In genomic region chr17:39223907-39224777, GRCh38 we compare ENCODE assay signal across 15 cellular contexts. TPM values are rescaled to one million over a fixed set of nuclear protein-coding genes. Genes with fewer than 3 reads are reported as not detected.
A peak's percentile ranks its signal among the peaks of the same experiment; 100 is the strongest.
DNase-seq lines count a peak whose midpoint lies in the region; ATAC-seq lines count a peak whose summit lies in the region.
"Had no signal": no experiment of that assay in that cellular context is flagged by ENCODE, and none has a peak within 500 bp of the region (broad histone marks: within the 10 kb centered on the region; RNA-seq: fewer than 3 reads in every experiment).

No MANE protein-coding gene starts in this region.

- ATAC-seq in activated T-cell treated with anti-CD3 and anti-CD28 coated beads, Interleukin-2, amount 50 U/mL, for 4 hours = no peak
- ATAC-seq in T-helper 17 cell (no peak), HG03520 (IDR thresholded peaks at IDR 0.05; ENCODE audit: unreplicated experiment) (no peak), GM18867 (IDR thresholded peaks at IDR 0.05; ENCODE audit: unreplicated experiment) (no peak)
- no peak for ATAC-seq in stimulated activated memory B cell treated with anti-CD40 and anti-IgM and Interleukin-4, amounts not matched to agents 10 μg/mL and 1 μg/mL and 100 μg/mL, for 72 hours

- H3K27ac Mint-ChIP-seq in T-helper 17 cell = no peak overlapping the region
- H3K27ac Mint-ChIP-seq in stimulated activated memory B cell treated with anti-CD40 and anti-IgM and Interleukin-4, amounts not matched to agents 10 μg/mL and 1 μg/mL and 100 μg/mL, for 72 hours = no peak overlapping the region
- H3K27ac Mint-ChIP-seq: activated CD4-positive, alpha-beta T cell treated with anti-CD3 and anti-CD28 coated beads, Interleukin-2, amount 10 ng/mL, durations not matched to agents 7 days and 5 days had no signal

- H3K27ac ChIP-seq in iPS-20b (ENCODE audit: low read length) = no peak overlapping the region
- H3K27ac ChIP-seq in GM23248 = no peak overlapping the region
- H3K27ac ChIP-seq: tibial nerve had no signal

- H3K36me3 ChIP-seq in iPS-20b (ENCODE audit: insufficient read depth, low read depth, low read length) (no peaks in the 10 kb centered on the region), GM23248 (ENCODE audit: low read depth) (no peaks in the 10 kb centered on the region)
- H3K36me3 ChIP-seq: tibial nerve had no signal

- H3K27me3 ChIP-seq in iPS-20b (ENCODE audit: insufficient read depth, low read length) = peaks cover 62% of the 10 kb centered on the region
- H3K27me3 ChIP-seq in GM23248 (replicated peaks; ENCODE audit: insufficient read depth) = peaks cover 11% of the 10 kb centered on the region

- H3K27me3 Mint-ChIP-seq in activated T-cell treated with anti-CD3 and anti-CD28 coated beads, Interleukin-2, amount 50 U/mL, for 4 hours (ENCODE audit: low read depth) = peaks cover 38% of the 10 kb centered on the region
- H3K27me3 Mint-ChIP-seq in T-helper 17 cell = peaks cover 45% of the 10 kb centered on the region
- peaks cover 82% of the 10 kb centered on the region for H3K27me3 Mint-ChIP-seq in stimulated activated memory B cell treated with anti-CD40 and anti-IgM and Interleukin-4, amounts not matched to agents 10 μg/mL and 1 μg/mL and 100 μg/mL, for 72 hours

- in situ Hi-C loops in GM23248 (cut with MboI) = no loop called here

- no peaks in the 10 kb centered on the region for H4K20me1 ChIP-seq in GM23248 (ENCODE audit: insufficient read depth)

- no peaks in the 10 kb centered on the region for H3K36me3 Mint-ChIP-seq in activated T-cell treated with anti-CD3 and anti-CD28 coated beads, Interleukin-2, amount 50 U/mL, for 4 hours (ENCODE audit: insufficient read depth)
- peaks cover 5% of the 10 kb centered on the region for H3K36me3 Mint-ChIP-seq in T-helper 17 cell (ENCODE audit: low read depth)
- H3K36me3 Mint-ChIP-seq in stimulated activated memory B cell treated with anti-CD40 and anti-IgM and Interleukin-4, amounts not matched to agents 10 μg/mL and 1 μg/mL and 100 μg/mL, for 72 hours = no peaks in the 10 kb centered on the region

- peak overlapping the region; percentile 17 for H3K4me3 Mint-ChIP-seq in activated T-cell treated with anti-CD3 and anti-CD28 coated beads, Interleukin-2, amount 50 U/mL, for 4 hours
- H3K4me3 Mint-ChIP-seq in T-helper 17 cell = peak overlapping the region; percentile 66
- H3K4me3 Mint-ChIP-seq in stimulated activated memory B cell treated with anti-CD40 and anti-IgM and Interleukin-4, amounts not matched to agents 10 μg/mL and 1 μg/mL and 100 μg/mL, for 72 hours = peak overlapping the region; percentile 78

- H3K4me1 ChIP-seq in iPS-20b (ENCODE audit: insufficient read depth, low read length) (peaks cover 9% of the 10 kb centered on the region; the same call in 1 of the 2 replicates), GM23248 (ENCODE audit: insufficient read depth) (peaks cover 3% of the 10 kb centered on the region)

- peaks cover 13% of the 10 kb centered on the region for H3K4me1 Mint-ChIP-seq in activated T-cell treated with anti-CD3 and anti-CD28 coated beads, Interleukin-2, amount 50 U/mL, for 4 hours (ENCODE audit: low read depth)
- H3K4me1 Mint-ChIP-seq in T-helper 17 cell = peaks cover 13% of the 10 kb centered on the region
- peaks cover 19% of the 10 kb centered on the region for H3K4me1 Mint-ChIP-seq in stimulated activated memory B cell treated with anti-CD40 and anti-IgM and Interleukin-4, amounts not matched to agents 10 μg/mL and 1 μg/mL and 100 μg/mL, for 72 hours

- no peak for DNase-seq in activated T-cell treated with anti-CD3 and anti-CD28 coated beads, Interleukin-2, amount 50 U/mL, for 4 hours
- no peak for DNase-seq in activated T-cell treated with anti-CD3 and anti-CD28 coated beads, Interleukin-2, amount 50 U/mL, for 1 hour
- DNase-seq in T-helper 17 cell = no peak
- DNase-seq in GM23248 = no peak
- DNase-seq: activated CD4-positive, alpha-beta T cell treated with anti-CD3 and anti-CD28 coated beads, Interleukin-2, amount 10 ng/mL, durations not matched to agents 7 days and 5 days; activated gamma-delta T cell treated with Interleukin-2 at 50 U/mL for 16 hours; NCI-H1694 had no signal

- no peak overlapping the region for H3K4me2 ChIP-seq in GM23248 (ENCODE audit: unreplicated experiment)

- no peak overlapping the region for H2AFZ ChIP-seq in GM23248

- no peaks in the 10 kb centered on the region for H3K9me3 Mint-ChIP-seq in activated T-cell treated with anti-CD3 and anti-CD28 coated beads, Interleukin-2, amount 50 U/mL, for 4 hours
- H3K9me3 Mint-ChIP-seq in stimulated activated memory B cell treated with anti-CD40 and anti-IgM and Interleukin-4, amounts not matched to agents 10 μg/mL and 1 μg/mL and 100 μg/mL, for 72 hours = no peaks in the 10 kb centered on the region
- H3K9me3 Mint-ChIP-seq: activated CD4-positive, alpha-beta T cell treated with anti-CD3 and anti-CD28 coated beads, Interleukin-2, amount 10 ng/mL, durations not matched to agents 7 days and 5 days had no signal

- H3K9me2 ChIP-seq in GM23248 (ENCODE audit: insufficient read depth) = no peaks in the 10 kb centered on the region

- 65 to 69% methylated on average over 32 to 33 of the region's 33 CpGs for WGBS in GM23248 (ENCODE audit: low coverage in 1 of 2, low lambda C conversion rate in 2 of 2, missing lambda C conversion rate in 2 of 2), 2 experiments

- H3K4me3 ChIP-seq in iPS-20b (ENCODE audit: low read length) (peak overlapping the region; percentile 59), GM23248 (no peak overlapping the region)
- H3K4me3 ChIP-seq: lung had no signal

- H3F3A ChIP-seq in GM23248 (ENCODE audit: insufficient read depth) = no peaks in the 10 kb centered on the region

- H3K9me3 ChIP-seq in T-helper 17 cell (ENCODE audit: control insufficient read depth, low read length, poor library complexity, severe bottlenecking) (no peaks in the 10 kb centered on the region), iPS-20b (ENCODE audit: insufficient read depth, low read depth, low read length) (no peaks in the 10 kb centered on the region), GM23248 (ENCODE audit: low read depth) (no peaks in the 10 kb centered on the region)
- H3K9me3 ChIP-seq: tibial nerve had no signal

- no peak overlapping the region for H3K9ac ChIP-seq in iPS-20b (ENCODE audit: low read depth, low read length)
- no peak overlapping the region for H3K9ac ChIP-seq in GM23248

- no peaks in the 10 kb centered on the region for H3K79me2 ChIP-seq in GM23248 (ENCODE audit: insufficient read depth)

RNA-seq across cellular contexts. Expression of gene STAC2, which starts 1.6 kb away (rescaled TPM):
- total RNA-seq in activated T-cell treated with anti-CD3 and anti-CD28 coated beads, Interleukin-2, amount 50 U/mL, for 4 hours = not detected
- total RNA-seq in T-helper 17 cell = not detected
- not detected in 2 replicates for total RNA-seq in GM23248 (2014; rRNA removed; shearing (Covaris generic))
- polyA plus RNA-seq in GM23248 (2016; fragmentation: Nextera tagmentation; extraction: Ambion mirVana) = 0.05 TPM in 1 of 2 replicates, not detected in the other
- total RNA-seq: activated CD4-positive, alpha-beta T cell treated with anti-CD3 and anti-CD28 coated beads, Interleukin-2, amount 10 ng/mL, durations not matched to agents 7 days and 5 days had no signal
- polyA plus RNA-seq: AG04450 had no signal

RNA-seq across cellular contexts. Expression of gene RPL19, which starts 24.1 kb away (rescaled TPM):
- 1,000 to 10,000 TPM; 2,810 to 3,060 (median 2,906) TPM for total RNA-seq in activated T-cell treated with anti-CD3 and anti-CD28 coated beads, Interleukin-2, amount 50 U/mL, for 4 hours
- 1,000 to 10,000 TPM; 3,035 to 3,199 TPM for total RNA-seq in T-helper 17 cell
- total RNA-seq in GM23248 (2014; rRNA removed; shearing (Covaris generic)) = 1,500 and 1,636 TPM in 2 replicates
- polyA plus RNA-seq in GM23248 (2016; fragmentation: Nextera tagmentation; extraction: Ambion mirVana) = 892 and 903 TPM in 2 replicates

RNA-seq across cellular contexts. Expression of gene CACNB1, which starts 26.7 kb away (rescaled TPM):
- 1 to 10 TPM; 8.3 to 9.0 (median 8.8) TPM for total RNA-seq in activated T-cell treated with anti-CD3 and anti-CD28 coated beads, Interleukin-2, amount 50 U/mL, for 4 hours
- 10 to 100 TPM; 21.4 to 21.9 TPM for total RNA-seq in T-helper 17 cell
- total RNA-seq in GM23248 (2014; rRNA removed; shearing (Covaris generic)) = 6.6 and 8.1 TPM in 2 replicates
- polyA plus RNA-seq in GM23248 (2016; fragmentation: Nextera tagmentation; extraction: Ambion mirVana) = 6.0 and 7.1 TPM in 2 replicates

RNA-seq across cellular contexts. Expression of gene ARL5C, which starts 58.2 kb away (rescaled TPM):
- not detected for total RNA-seq in activated T-cell treated with anti-CD3 and anti-CD28 coated beads, Interleukin-2, amount 50 U/mL, for 4 hours
- not detected for total RNA-seq in T-helper 17 cell
- total RNA-seq in GM23248 (2014; rRNA removed; shearing (Covaris generic)) = not detected in 2 replicates
- polyA plus RNA-seq in GM23248 (2016; fragmentation: Nextera tagmentation; extraction: Ambion mirVana) = not detected in 2 replicates
- total RNA-seq: G401, lung, tibial nerve had no signal
- polyA plus RNA-seq: AG04450, lung had no signal

Comparison
In these comparisons a context has a peak if more than half of its experiments do, and no peak if none do; other contexts are left out.
1. H3K4me3 Mint-ChIP-seq: peak in every context shown above with its lines; median percentile 78 in stimulated activated memory B cell treated with anti-CD40 and anti-IgM and Interleukin-4, amounts not matched to agents 10 μg/mL and 1 μg/mL and 100 μg/mL, for 72 hours; 66 in T-helper 17 cell; 17 in activated T-cell treated with anti-CD3 and anti-CD28 coated beads, Interleukin-2, amount 50 U/mL, for 4 hours.